9 cellular contexts compared by ENCODE assay signal in the genomic region with DNA sequence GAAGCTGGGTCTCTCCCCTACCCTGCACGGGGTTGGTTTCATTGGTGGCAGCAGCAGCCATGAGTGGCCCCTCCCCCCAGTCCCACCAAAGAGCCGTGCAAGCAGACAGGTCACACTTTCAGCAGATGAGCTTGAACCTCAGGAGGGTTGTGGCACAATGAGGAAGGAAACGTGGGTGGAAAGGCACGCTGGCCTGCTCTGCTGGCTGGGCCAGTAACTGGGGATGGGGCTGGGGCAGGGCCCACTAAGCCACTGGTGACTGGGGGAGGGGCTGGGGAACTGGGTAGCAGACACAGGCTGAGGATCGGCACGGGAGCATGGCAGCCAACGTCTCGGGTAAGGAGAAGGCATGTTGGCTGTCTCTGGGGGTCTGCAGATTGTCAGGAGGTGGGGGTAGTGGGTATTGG. TPM values are rescaled to one million over a fixed set of nuclear protein-coding genes. Genes with fewer than 3 reads are reported as not detected.
A peak's percentile ranks its signal among the peaks of the same experiment; 100 is the strongest.
DNase-seq lines count a peak whose midpoint lies in the region; ATAC-seq and TF ChIP-seq lines count a peak whose summit lies in the region.
"Had no signal": no experiment of that assay in that cellular context is flagged by ENCODE, and none has a peak within 500 bp of the region (broad histone marks: within the 10 kb centered on the region; RNA-seq: fewer than 3 reads in every experiment).

A gene with protein sequence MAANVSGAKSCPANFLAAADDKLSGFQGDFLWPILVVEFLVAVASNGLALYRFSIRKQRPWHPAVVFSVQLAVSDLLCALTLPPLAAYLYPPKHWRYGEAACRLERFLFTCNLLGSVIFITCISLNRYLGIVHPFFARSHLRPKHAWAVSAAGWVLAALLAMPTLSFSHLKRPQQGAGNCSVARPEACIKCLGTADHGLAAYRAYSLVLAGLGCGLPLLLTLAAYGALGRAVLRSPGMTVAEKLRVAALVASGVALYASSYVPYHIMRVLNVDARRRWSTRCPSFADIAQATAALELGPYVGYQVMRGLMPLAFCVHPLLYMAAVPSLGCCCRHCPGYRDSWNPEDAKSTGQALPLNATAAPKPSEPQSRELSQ (plus strand): TSS at position 289 of the 407 bp plus-strand sequence. CDS start 29 bp downstream, at position 318.

- no peak for TF ChIP-seq CTCF in BE2C (IDR thresholded peaks at IDR 0.05; ENCODE audit: low read depth, low read length)
- no peak for TF ChIP-seq CTCF in HEK293 (tag by site-specific recombination; IDR thresholded peaks at IDR 0.05)
- TF ChIP-seq CTCF in mesothelial cell of epicardium (IDR thresholded peaks at IDR 0.05; ENCODE audit: unreplicated experiment) = no peak

- H3K27me3 Mint-ChIP-seq in mesothelial cell of epicardium (ENCODE audit: low read depth) = no peaks in the 10 kb centered on the region

- no peak within 1 kb of the TSS for H3K4me3 ChIP-seq in BE2C (ENCODE audit: low read depth, low read length)
- no peak within 1 kb of the TSS for H3K4me3 ChIP-seq in HEK293 (ENCODE audit: low read depth, low read length)

- no peak within 1 kb of the TSS for H3K27ac ChIP-seq in HEK293 (ENCODE audit: extremely low read depth, low read depth, low read length)

- ATAC-seq in HG03097 (IDR thresholded peaks at IDR 0.05; ENCODE audit: low FRiP score, unreplicated experiment) = no peak

- H3K27ac Mint-ChIP-seq in mesothelial cell of epicardium = peak within 1 kb of the TSS; percentile 25

- POLR2A ChIA-PET in HEK293 (lab: Yijun Ruan, JAX) = interaction anchor here (0.9 to 3.7 kb wide), 2 partner anchors 15 to 205 kb away, joined by 3 to 14 read pairs; no protein-coding TSS in a partner anchor
- POLR2A ChIA-PET in activated CD8-positive, alpha-beta memory T cell treated with anti-CD3 and anti-CD28 coated beads for 36 hours (lab: Charles Lee) = interaction anchor here (0.6 to 1.7 kb wide), 6 partner anchors 9 to 647 kb away, joined by 3 to 14 read pairs (median 4); a partner anchor contains a TSS

- peaks cover 62% of the 10 kb centered on the region for H3K36me3 ChIP-seq in BE2C
- peaks cover 14 to 82% of the 10 kb centered on the region in 2 experiments; a peak in 2 of 3 replicates for H3K36me3 ChIP-seq in HEK293 (ENCODE audit: control insufficient read depth in 2 of 2, insufficient read depth in 1 of 2, low read length in 2 of 2)

- peaks cover 7% of the 10 kb centered on the region; the same call in 1 of the 2 replicates for H3K4me1 ChIP-seq in BE2C
- no peaks in the 10 kb centered on the region for H3K4me1 ChIP-seq in HEK293 (ENCODE audit: control insufficient read depth, insufficient read depth, low read length)

- H3K4me1 Mint-ChIP-seq in mesothelial cell of epicardium = peaks cover 10% of the 10 kb centered on the region

- peak; percentile 44 for DNase-seq in BE2C
- DNase-seq in mesothelial cell of epicardium (ENCODE audit: low spot score in 2 of 2, unreplicated experiment in 2 of 2) = no peak
- DNase-seq in NCI-H187 (lab: John Stamatoyannopoulos, UW) = no peak
- no peak for DNase-seq in cerebellar cortex (ENCODE audit: low spot score)
- DNase-seq in COLO829 (ENCODE audit: low spot score) = no peak
- DNase-seq: occipital lobe had no signal

- peaks cover 21% of the 10 kb centered on the region for H3K36me3 Mint-ChIP-seq in mesothelial cell of epicardium

- no peaks in the 10 kb centered on the region for H3K9me3 Mint-ChIP-seq in mesothelial cell of epicardium

- no peaks in the 10 kb centered on the region for H3K27me3 ChIP-seq in BE2C

- CTCF ChIA-PET in HEK293 (lab: Yijun Ruan, JAX) = interaction anchor here (0.6 kb wide), 2 partner anchors 9 to 15 kb away, joined by 3 to 5 read pairs; no protein-coding TSS in a partner anchor
- CTCF ChIA-PET in activated CD8-positive, alpha-beta memory T cell treated with anti-CD3 and anti-CD28 coated beads for 36 hours (lab: Charles Lee) = interaction anchor here (9.7 kb wide), 1 partner anchor 11 kb away, joined by 127 read pairs; a partner anchor contains a TSS

- H3K9me3 ChIP-seq in BE2C = no peaks in the 10 kb centered on the region
- H3K9me3 ChIP-seq in HEK293 (ENCODE audit: control insufficient read depth, insufficient read depth, low read depth, low read length) = no peaks in the 10 kb centered on the region

- no peak within 1 kb of the TSS for H3K4me3 Mint-ChIP-seq in mesothelial cell of epicardium

TF ChIP-seq in HEK293, 187 proteins besides CTCF, POLR2A, EP300 and RAD21:
- TF ChIP-seq ZNF112 (tag by site-specific recombination; IDR thresholded peaks at IDR 0.05) = no peak
- 0 out of 2 replicates have a peak, but pooled peaks have one; percentile 9 for TF ChIP-seq ZNF341 (tag by site-specific recombination; IDR thresholded peaks at IDR 0.05; ENCODE audit: low read depth)

RNA-seq across cellular contexts. Expression of the gene that starts here (rescaled TPM):
- 139 TPM for polyA plus RNA-seq in BE2C (2012; ENCODE audit: insufficient read depth, insufficient read length, low read depth)
- 10 to 100 TPM; 68.6 to 68.9 TPM for total RNA-seq in activated CD8-positive, alpha-beta memory T cell treated with anti-CD3 and anti-CD28 coated beads for 36 hours
- total RNA-seq in mesothelial cell of epicardium = 30.8 to 33.6 TPM (median 31.2 TPM) in 3 replicates
